ENCODE assay signal across 19 cellular contexts in the genomic region with DNA sequence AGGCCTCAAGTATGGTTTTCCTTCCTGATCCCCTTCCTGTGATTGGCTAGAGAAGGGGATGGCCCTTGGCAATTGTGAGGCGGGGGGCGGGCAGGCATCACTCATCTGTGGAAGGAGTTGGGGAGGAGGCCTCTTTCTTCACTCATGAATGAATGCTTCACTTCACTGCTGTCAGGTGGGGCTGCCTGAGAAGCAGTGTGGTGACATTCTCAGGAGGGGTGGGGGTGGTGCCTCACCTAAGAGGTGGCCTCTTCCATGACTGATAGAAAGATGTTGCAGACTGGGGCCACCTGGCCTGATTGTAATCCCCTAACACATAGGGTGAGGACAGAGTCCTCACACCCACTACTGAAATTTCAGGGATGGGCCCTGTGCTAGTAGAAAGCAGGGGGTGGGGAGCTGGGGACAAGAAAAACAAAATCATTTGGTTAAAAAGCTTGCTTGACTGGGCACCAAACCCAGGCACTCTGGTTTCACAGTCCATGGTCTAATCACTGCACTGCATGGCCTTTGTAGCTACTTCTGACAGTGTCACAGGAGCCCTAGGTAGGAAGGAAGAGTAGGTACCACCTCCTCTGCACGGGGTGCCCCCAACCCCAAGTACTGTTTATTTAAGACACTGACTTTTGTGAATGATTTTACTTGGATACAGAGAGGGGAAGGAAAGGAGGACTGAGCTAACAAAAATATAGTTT. TPM values are rescaled to one million over a fixed set of nuclear protein-coding genes. Genes with fewer than 3 reads are reported as not detected.
DNase-seq lines count a peak whose midpoint lies in the region; ATAC-seq and TF ChIP-seq lines count a peak whose summit lies in the region.
"Had no signal": no experiment of that assay in that cellular context is flagged by ENCODE, and none has a peak within 500 bp of the region (broad histone marks: within the 10 kb centered on the region; RNA-seq: fewer than 3 reads in every experiment).

No MANE protein-coding gene starts in this region.

- H3K36me3 ChIP-seq in neuronal stem cell (replicated peaks in 1 of 2; ENCODE audit: control insufficient read depth in 2 of 2, insufficient read depth in 2 of 2, low read length in 2 of 2) (no peaks in the 10 kb centered on the region), left ventricle myocardium inferior (no peaks in the 10 kb centered on the region), heart left ventricle (no peaks in the 10 kb centered on the region)

- H3K27me3 ChIP-seq in neuronal stem cell (ENCODE audit: control insufficient read depth in 3 of 3, insufficient read depth in 3 of 3, low read depth in 1 of 3, low read length in 3 of 3): peaks cover 0 to 2% (median 0%) of the 10 kb centered on the region in 3 experiments
- no peaks in the 10 kb centered on the region for H3K27me3 ChIP-seq in left ventricle myocardium inferior (ENCODE audit: low read depth)
- no peaks in the 10 kb centered on the region for H3K27me3 ChIP-seq in heart left ventricle

- H2AK5ac ChIP-seq in neuronal stem cell (ENCODE audit: low read depth, low read length): peak overlapping the region; percentile 12

- peak overlapping the region; percentile 11 for H3K27ac Mint-ChIP-seq in activated naive CD8-positive, alpha-beta T cell treated with anti-CD3 and anti-CD28 coated beads, Interleukin-2, amount 50 U/mL, for 24 hours
- H3K27ac Mint-ChIP-seq in activated naive CD8-positive, alpha-beta T cell treated with anti-CD3 and anti-CD28 coated beads for 36 hours: no peak overlapping the region
- H3K27ac Mint-ChIP-seq: CD4-positive, CD25-positive, alpha-beta regulatory T cell had no signal

- H3K4me1 Mint-ChIP-seq in activated naive CD8-positive, alpha-beta T cell treated with anti-CD3 and anti-CD28 coated beads, Interleukin-2, amount 50 U/mL, for 24 hours: peaks cover 16% of the 10 kb centered on the region
- peaks cover 12% of the 10 kb centered on the region for H3K4me1 Mint-ChIP-seq in activated naive CD8-positive, alpha-beta T cell treated with anti-CD3 and anti-CD28 coated beads for 36 hours

- H4K91ac ChIP-seq in neuronal stem cell (ENCODE audit: low read depth, low read length, poor library complexity): no peak overlapping the region

- ATAC-seq in activated naive CD8-positive, alpha-beta T cell treated with anti-CD3 and anti-CD28 coated beads, Interleukin-2, amount 50 U/mL, for 24 hours: no peak
- ATAC-seq in esophagus mucosa: peak; percentile 88
- no peak for ATAC-seq in heart left ventricle
- ATAC-seq: A549 had no signal

- no peaks in the 10 kb centered on the region for H3K9me3 Mint-ChIP-seq in activated naive CD8-positive, alpha-beta T cell treated with anti-CD3 and anti-CD28 coated beads, Interleukin-2, amount 50 U/mL, for 24 hours
- H3K9me3 Mint-ChIP-seq in activated naive CD8-positive, alpha-beta T cell treated with anti-CD3 and anti-CD28 coated beads for 36 hours: no peaks in the 10 kb centered on the region

- H2AFZ ChIP-seq in neuronal stem cell (ENCODE audit: low read length): no peak overlapping the region

- peaks cover 0 to 14% of the 10 kb centered on the region in 2 donors for H3K4me1 ChIP-seq in neuronal stem cell (ENCODE audit: control insufficient read depth in 2 of 2, insufficient read depth in 1 of 2, low read depth in 1 of 2, low read length in 2 of 2)
- H3K4me1 ChIP-seq in left ventricle myocardium inferior: peaks cover 11% of the 10 kb centered on the region
- peaks cover 0 to 6% (median 0%) of the 10 kb centered on the region in 12 donors for H3K4me1 ChIP-seq in heart left ventricle
- H3K4me1 ChIP-seq: A549 had no signal

- intact Hi-C loops in left ventricle myocardium inferior (cut with micrococcal nuclease): no loop called here
- intact Hi-C loops in heart left ventricle (cut with DNase I): no loop called here

- no peak overlapping the region for H3K14ac ChIP-seq in neuronal stem cell (ENCODE audit: low read length)

- H3K4me3 ChIP-seq in neuronal stem cell (ENCODE audit: low read length in 2 of 2) (no peak overlapping the region), left ventricle myocardium inferior (no peak overlapping the region), heart left ventricle (no peak overlapping the region)
- H3K4me3 ChIP-seq: A549 had no signal

- H3K4ac ChIP-seq in neuronal stem cell (ENCODE audit: low read length): no peak overlapping the region

- no peak overlapping the region for H3K23ac ChIP-seq in neuronal stem cell (ENCODE audit: low read depth, low read length, poor library complexity)

- H2BK120ac ChIP-seq in neuronal stem cell (ENCODE audit: low read depth, low read length): no peak overlapping the region

- H3K79me1 ChIP-seq in neuronal stem cell (ENCODE audit: low read depth, low read length): no peaks in the 10 kb centered on the region

- no peak for DNase-seq in activated naive CD8-positive, alpha-beta T cell treated with anti-CD3 and anti-CD28 coated beads, Interleukin-2, amount 50 U/mL, for 24 hours
- no peak for DNase-seq in activated naive CD8-positive, alpha-beta T cell treated with anti-CD3 and anti-CD28 coated beads for 36 hours
- DNase-seq in neuronal stem cell (ENCODE audit: low spot score) (no peak), caudate nucleus (lab: John Stamatoyannopoulos, UW) (no peak), left ventricle myocardium inferior (no peak), heart left ventricle (no peak)
- DNase-seq: CD4-positive, CD25-positive, alpha-beta regulatory T cell; DMS79; Karpas-422; NCI-H1417 treated with DMSO at 0.1 percent for 48 hours; NCI-H187; NCI-H446 treated with DMSO at 0.1 percent for 48 hours; NCI-H526 treated with DMSO at 0.1 percent for 48 hours; OCI-M1; Right ventricle myocardium superior had no signal

- peak; percentile 73 for TF ChIP-seq POLR2A in Raji (IDR thresholded peaks at IDR 0.05; ENCODE audit: insufficient read depth, low read depth, low read length)
- TF ChIP-seq POLR2A in heart left ventricle (IDR thresholded peaks at IDR 0.05): no peak

- no peak overlapping the region for H3K18ac ChIP-seq in neuronal stem cell (ENCODE audit: low read length)

- no peak overlapping the region for H3K4me2 ChIP-seq in neuronal stem cell (ENCODE audit: insufficient read depth, low read length, poor library complexity, severe bottlenecking)
- H3K4me2 ChIP-seq: A549 had no signal

- no CpG with 5 or more reads among the region's 3 CpGs for WGBS in neuronal stem cell (ENCODE audit: extremely low coverage in 2 of 2, insufficient read length in 2 of 2, insufficient replicate concordance in 1 of 2), 2 donors
- WGBS in heart left ventricle, 4 donors: 88 to 95% (median 91%) methylated on average over 3 of the region's 3 CpGs

- no peak overlapping the region for H3K9ac ChIP-seq in neuronal stem cell (ENCODE audit: low read depth, low read length, poor library complexity)

- no peak overlapping the region for H3K27ac ChIP-seq in neuronal stem cell (replicated peaks; ENCODE audit: low read length)
- no peak overlapping the region for H3K27ac ChIP-seq in caudate nucleus (ENCODE audit: low read depth, low read length)
- H3K27ac ChIP-seq in left ventricle myocardium inferior (replicated peaks): no peak overlapping the region
- H3K27ac ChIP-seq in heart left ventricle: no peak overlapping the region
- H3K27ac ChIP-seq: A549 had no signal

- H2BK12ac ChIP-seq in neuronal stem cell (ENCODE audit: low read length): no peak overlapping the region

- no peak overlapping the region for H4K8ac ChIP-seq in neuronal stem cell (ENCODE audit: low read depth, low read length)

- H3K4me3 Mint-ChIP-seq in activated naive CD8-positive, alpha-beta T cell treated with anti-CD3 and anti-CD28 coated beads, Interleukin-2, amount 50 U/mL, for 24 hours: no peak overlapping the region
- H3K4me3 Mint-ChIP-seq in activated naive CD8-positive, alpha-beta T cell treated with anti-CD3 and anti-CD28 coated beads for 36 hours: no peak overlapping the region
- H3K4me3 Mint-ChIP-seq: CD4-positive, CD25-positive, alpha-beta regulatory T cell had no signal

- H2BK5ac ChIP-seq in neuronal stem cell (ENCODE audit: low read length): no peak overlapping the region

- no peak overlapping the region for H2BK15ac ChIP-seq in neuronal stem cell (ENCODE audit: low read length)

- TF ChIP-seq CTCF in left ventricle myocardium inferior (IDR thresholded peaks at IDR 0.05; ENCODE audit: borderline replicate concordance) (no peak), heart left ventricle (IDR thresholded peaks at IDR 0.05) (no peak)

- peaks cover 13% of the 10 kb centered on the region for H3K27me3 Mint-ChIP-seq in activated naive CD8-positive, alpha-beta T cell treated with anti-CD3 and anti-CD28 coated beads, Interleukin-2, amount 50 U/mL, for 24 hours
- peaks cover 37% of the 10 kb centered on the region for H3K27me3 Mint-ChIP-seq in activated naive CD8-positive, alpha-beta T cell treated with anti-CD3 and anti-CD28 coated beads for 36 hours

- no peaks in the 10 kb centered on the region for H3K36me3 Mint-ChIP-seq in activated naive CD8-positive, alpha-beta T cell treated with anti-CD3 and anti-CD28 coated beads, Interleukin-2, amount 50 U/mL, for 24 hours (ENCODE audit: low read depth)
- H3K36me3 Mint-ChIP-seq in activated naive CD8-positive, alpha-beta T cell treated with anti-CD3 and anti-CD28 coated beads for 36 hours: no peaks in the 10 kb centered on the region
- H3K36me3 Mint-ChIP-seq: CD4-positive, CD25-positive, alpha-beta regulatory T cell had no signal

- H3K9me3 ChIP-seq in neuronal stem cell (replicated peaks in 1 of 2; ENCODE audit: control insufficient read depth in 2 of 2, insufficient read depth in 1 of 2, low read depth in 1 of 2, low read length in 2 of 2) (no peaks in the 10 kb centered on the region), left ventricle myocardium inferior (replicated peaks) (no peaks in the 10 kb centered on the region), heart left ventricle (no peaks in the 10 kb centered on the region)
- H3K9me3 ChIP-seq: A549 had no signal

RNA-seq across cellular contexts. Expression of a gene that starts 5.6 kb away (rescaled TPM):
- total RNA-seq in activated naive CD8-positive, alpha-beta T cell treated with anti-CD3 and anti-CD28 coated beads for 36 hours: 10 to 100 TPM; 16.5 to 18.1 TPM
- total RNA-seq in esophagus mucosa: 249 TPM
- polyA plus RNA-seq in neuronal stem cell (2013, experiment 1 of 2): 1.4 TPM
- polyA plus RNA-seq in neuronal stem cell (2013, experiment 2 of 2): 1.2 TPM
- total RNA-seq in left ventricle myocardium inferior: 21.3 TPM
- total RNA-seq in heart left ventricle: 100 to 1,000 TPM in 2 of 9 donors, 10 to 100 TPM in 4, 1 to 10 TPM in 3; 1.5 to 223 (median 11.3) TPM
- 10 to 100 TPM; 25.0 to 83.3 TPM for polyA plus RNA-seq in heart left ventricle
- polyA plus RNA-seq: A549, BJ had no signal
